In genomic region chr17:35795871-35796265, GRCh38 we compare ENCODE assay signal across 9 cellular contexts. TPM values are rescaled to one million over a fixed set of nuclear protein-coding genes. Genes with fewer than 3 reads are reported as not detected.
A peak's percentile ranks its signal among the peaks of the same experiment; 100 is the strongest.
DNase-seq lines count a peak whose midpoint lies in the region; ATAC-seq and TF ChIP-seq lines count a peak whose summit lies in the region.
"Had no signal": no experiment of that assay in that cellular context is flagged by ENCODE, and none has a peak within 500 bp of the region (broad histone marks: within the 10 kb centered on the region; RNA-seq: fewer than 3 reads in every experiment).

No MANE protein-coding gene starts in this region.

- ATAC-seq in natural killer cell (no peak), HG03442 (IDR thresholded peaks at IDR 0.05; ENCODE audit: unreplicated experiment) (no peak)

- DNase-seq in AG09309 (ENCODE audit: low read depth) (no peak), natural killer cell (no peak), midbrain (lab: John Stamatoyannopoulos, UW) (no peak), GM13977 (ENCODE audit: low spot score) (no peak), NCI-H2081 treated with DMSO at 0.1 percent for 48 hours (lab: John Stamatoyannopoulos, UW) (no peak)

- peak overlapping the region in 1 of 2 donors; percentile 66 for H3K9ac ChIP-seq in duodenal mucosa (ENCODE audit: low read depth in 1 of 2, low read length in 2 of 2)

- TF ChIP-seq CTCF in AG09309 (IDR thresholded peaks at IDR 0.05; ENCODE audit: control insufficient read depth, insufficient read depth, low read depth, low read length, missing control alignments) (no peak), natural killer cell (IDR thresholded peaks at IDR 0.05) (no peak), GM13977 (IDR thresholded peaks at IDR 0.05; ENCODE audit: extremely low read depth, insufficient read depth, missing control alignments) (no peak)

- peaks cover 15 to 16% of the 10 kb centered on the region in 2 donors for H3K27me3 ChIP-seq in duodenal mucosa (ENCODE audit: control insufficient read depth in 1 of 2, insufficient read depth in 2 of 2, low read length in 2 of 2)

- no peaks in the 10 kb centered on the region for H3K36me3 ChIP-seq in duodenal mucosa (ENCODE audit: control insufficient read depth in 1 of 2, insufficient read depth in 2 of 2, low read length in 2 of 2)

- no peak overlapping the region for H3K27ac ChIP-seq in duodenal mucosa (ENCODE audit: low read depth, low read length)

- H3K27ac Mint-ChIP-seq in IgD-negative memory B cell (no peak overlapping the region), natural killer cell (no peak overlapping the region)

- H3K4me3 Mint-ChIP-seq in IgD-negative memory B cell (peak overlapping the region; percentile 69 to 86 (median 76)), natural killer cell (peak overlapping the region; percentile 74)

- intact Hi-C loops in natural killer cell (cut with micrococcal nuclease) = no loop called here

- no peaks in the 10 kb centered on the region for H3K9me3 ChIP-seq in duodenal mucosa (ENCODE audit: control insufficient read depth in 1 of 2, low read length in 2 of 2)

- in situ Hi-C loops in GM13977 (cut with MboI; ENCODE audit: low pct_unique_long_range_greater_than_20kb, low sequenced_read_pairs, unreplicated experiment) = no loop called here

- H3K36me3 Mint-ChIP-seq in IgD-negative memory B cell (no peaks in the 10 kb centered on the region), natural killer cell (no peaks in the 10 kb centered on the region)

- peaks cover 28% of the 10 kb centered on the region for H3K27me3 Mint-ChIP-seq in IgD-negative memory B cell
- H3K27me3 Mint-ChIP-seq in natural killer cell (ENCODE audit: low read depth in 2 of 2) = peaks cover 54 to 62% of the 10 kb centered on the region in 2 donors

- peak overlapping the region; percentile 11; the same call in 1 of the 2 replicates for H3K4me3 ChIP-seq in AG09309 (ENCODE audit: control insufficient read depth, low read depth, low read length)
- H3K4me3 ChIP-seq in duodenal mucosa (ENCODE audit: low read depth in 1 of 2, low read length in 2 of 2) = peak overlapping the region; percentile 76 to 83

- peaks cover 8 to 20% of the 10 kb centered on the region in 2 donors for H3K4me1 ChIP-seq in duodenal mucosa (ENCODE audit: control insufficient read depth in 1 of 2, insufficient read depth in 2 of 2, low read length in 2 of 2)

- H3K9me3 Mint-ChIP-seq in IgD-negative memory B cell (no peaks in the 10 kb centered on the region), natural killer cell (no peaks in the 10 kb centered on the region)

- H3K4me1 Mint-ChIP-seq in IgD-negative memory B cell (peaks cover 4 to 8% (median 7%) of the 10 kb centered on the region in 3 donors), natural killer cell (peaks cover 0 to 15% of the 10 kb centered on the region in 2 donors)

RNA-seq across cellular contexts. Expression of gene MMP28, which starts 0.4 kb away (rescaled TPM):
- 0.49 TPM for polyA plus RNA-seq in IgD-negative memory B cell
- total RNA-seq in natural killer cell = 1 to 10 TPM in 1 of 3 donors, not detected in 2; 1.1 TPM
- total RNA-seq: T-helper 1 cell treated with Interleukin-12 subunit alpha and Interleukin-12 subunit beta and Interleukin-4 antibody, amounts not matched to agents 30 ng/mL and 1 ng/mL, for 36 hours had no signal

RNA-seq across cellular contexts. Expression of gene TAF15, which starts 13.4 kb away (rescaled TPM):
- 17.0 TPM for polyA plus RNA-seq in IgD-negative memory B cell
- total RNA-seq in natural killer cell = 100 to 1,000 TPM; 214 to 253 (median 214) TPM

RNA-seq across cellular contexts. Expression of gene C17orf50, which starts 35.2 kb away (rescaled TPM):
- polyA plus RNA-seq in IgD-negative memory B cell = not detected
- total RNA-seq in natural killer cell = not detected
- total RNA-seq: T-helper 1 cell treated with Interleukin-12 subunit alpha and Interleukin-12 subunit beta and Interleukin-4 antibody, amounts not matched to agents 30 ng/mL and 1 ng/mL, for 36 hours had no signal

RNA-seq across cellular contexts. Expression of gene GAS2L2, which starts 42.8 kb away (rescaled TPM):
- polyA plus RNA-seq in IgD-negative memory B cell = not detected
- total RNA-seq in natural killer cell = under 1 TPM in 1 of 3 donors, not detected in 2; 0.23 TPM
- total RNA-seq: T-helper 1 cell treated with Interleukin-12 subunit alpha and Interleukin-12 subunit beta and Interleukin-4 antibody, amounts not matched to agents 30 ng/mL and 1 ng/mL, for 36 hours had no signal
